In genomic region chr9:19371942-19372341, GRCh38 we compare ENCODE assay signal across 11 cellular contexts. TPM values are rescaled to one million over a fixed set of nuclear protein-coding genes. Genes with fewer than 3 reads are reported as not detected.
DNase-seq lines count a peak whose midpoint lies in the region; ATAC-seq and TF ChIP-seq lines count a peak whose summit lies in the region.
"Had no signal": no experiment of that assay in that cellular context is flagged by ENCODE, and none has a peak within 500 bp of the region (broad histone marks: within the 10 kb centered on the region; RNA-seq: fewer than 3 reads in every experiment).

No MANE protein-coding gene starts in this region.

- CTCF ChIA-PET in RWPE1 (lab: Yijun Ruan, JAX) = no interaction called here
- CTCF ChIA-PET in mammary epithelial cell (lab: Charles Lee; ENCODE audit: low non-redundant PET) = no interaction called here

- 64% methylated on average over 5 of the region's 5 CpGs for WGBS in mammary epithelial cell (ENCODE audit: low coverage, missing lambda C conversion rate)

- H3K4me2 ChIP-seq in mammary epithelial cell (ENCODE audit: insufficient read depth, low read depth, low read length) = no peak overlapping the region

- H3K4me3 ChIP-seq in AG10803 (ENCODE audit: low read length) (no peak overlapping the region), fibroblast of pulmonary artery (replicated peaks; ENCODE audit: low read depth, low read length) (no peak overlapping the region), mammary epithelial cell (replicated peaks in 1 of 3; ENCODE audit: insufficient read depth in 1 of 3, low read depth in 2 of 3, low read length in 3 of 3) (no peak overlapping the region)

- H3K4me1 ChIP-seq in mammary epithelial cell (ENCODE audit: insufficient read depth, low read length) = no peaks in the 10 kb centered on the region

- peaks cover 2% of the 10 kb centered on the region for H4K20me1 ChIP-seq in mammary epithelial cell (ENCODE audit: insufficient read depth, low read length)

- H3K9ac ChIP-seq in mammary epithelial cell (ENCODE audit: insufficient read depth, low read length) = no peak overlapping the region

- intact Hi-C loops in mammary epithelial cell (cut with micrococcal nuclease) = loop anchor here (5.0 to 10.0 kb wide), 2 partner anchors 137 to 325 kb away; partner anchors contain the start of genes DENND4C and RRAGA

- H3K27ac ChIP-seq in RWPE1 (no peak overlapping the region), mammary epithelial cell (ENCODE audit: insufficient read depth, low read depth, low read length) (no peak overlapping the region)

- no peak overlapping the region for H2AFZ ChIP-seq in mammary epithelial cell (ENCODE audit: low read depth, low read length)

- no peaks in the 10 kb centered on the region for H3K27me3 ChIP-seq in mammary epithelial cell (ENCODE audit: insufficient read depth, low read length)

- in situ Hi-C loops in mammary epithelial cell (cut with MboI; ENCODE audit: low sequenced_read_pairs in 2 of 2) = loop anchor here in 1 of 2 donors (25.0 kb wide), 1 partner anchor 310 kb away; no protein-coding TSS in a partner anchor

- DNase-seq in AG10803 (ENCODE audit: low read depth) = no peak
- DNase-seq in HT-29 (ENCODE audit: low spot score) = peak; percentile 26
- DNase-seq in RWPE1 (ENCODE audit: low spot score) = peak; percentile 13
- no peak for DNase-seq in fibroblast of pulmonary artery (ENCODE audit: low read depth)
- no peak for DNase-seq in mammary epithelial cell
- DNase-seq in DMS153 treated with DMSO at 0.1 percent for 48 hours (lab: John Stamatoyannopoulos, UW; ENCODE audit: unreplicated experiment) = no peak
- DNase-seq: immature natural killer cell; NCI-H1105; stimulated activated CD4-positive, alpha-beta T cell treated with anti-CD3 and anti-CD28 coated beads, Interleukin-12 subunit alpha, Interleukin-12 subunit beta, amount 100 ng/mL, for 4 hours had no signal

- POLR2A ChIA-PET in RWPE1 (lab: Yijun Ruan, JAX; ENCODE audit: low non-redundant PET) = no interaction called here

- peaks cover 2% of the 10 kb centered on the region for H3K79me2 ChIP-seq in mammary epithelial cell (ENCODE audit: insufficient read depth, low read length)

- no TSS peak for BruUV-seq in mammary epithelial cell (replicated peaks; lab: Mats Ljungman, UMichigan)

- dilution Hi-C loops in mammary epithelial cell (cut with HindIII; ENCODE audit: low sequenced_read_pairs) = loop anchor here (10.0 kb wide), 1 partner anchor 63 kb away; no protein-coding TSS in a partner anchor

- ATAC-seq in GM19351 (IDR thresholded peaks at IDR 0.05; ENCODE audit: unreplicated experiment) = no peak
- ATAC-seq in HG03457 (IDR thresholded peaks at IDR 0.05; ENCODE audit: unreplicated experiment) = no peak

- H3K9me3 ChIP-seq in mammary epithelial cell (replicated peaks; ENCODE audit: insufficient read depth, low read length) = no peaks in the 10 kb centered on the region

- H3K36me3 ChIP-seq in mammary epithelial cell (ENCODE audit: insufficient read depth, low read length) = peaks cover 30% of the 10 kb centered on the region

- TF ChIP-seq CTCF in AG10803 (conservative IDR thresholded peaks at IDR 0.05; ENCODE audit: low read length) (peak; percentile 10; the same call in 1 of the 2 replicates), RWPE1 (conservative IDR thresholded peaks at IDR 0.05; ENCODE audit: low read depth) (peak; percentile 41; the same call in 1 of the 2 replicates), fibroblast of pulmonary artery (IDR thresholded peaks at IDR 0.05; ENCODE audit: low read length, missing control alignments) (peak; percentile 3), mammary epithelial cell (conservative IDR thresholded peaks at IDR 0.05 in 1 of 2, IDR thresholded peaks at IDR 0.05 in 1 of 2; ENCODE audit: extremely low read depth in 1 of 2, insufficient read depth in 1 of 2, low read depth in 1 of 2, low read length in 2 of 2) (no peak)

RNA-seq across cellular contexts. Expression of gene RPS6, which starts 8.1 kb away (rescaled TPM):
- 1,425 and 1,723 TPM in 2 replicates for total RNA-seq in HT-29 (2014; rRNA removed; shearing (Covaris generic))
- total RNA-seq in mammary epithelial cell = 1,000 to 10,000 TPM in 1 of 2 donors, 100 to 1,000 TPM in 1; 785 to 2,038 TPM
- polyA plus RNA-seq in mammary epithelial cell = 1,908 TPM
- polyA minus RNA-seq in mammary epithelial cell = 932 TPM

RNA-seq across cellular contexts. Expression of gene ACER2, which starts 36.9 kb away (rescaled TPM):
- 1.9 and 3.0 TPM in 2 replicates for total RNA-seq in HT-29 (2014; rRNA removed; shearing (Covaris generic))
- total RNA-seq in mammary epithelial cell = 10 to 100 TPM in 1 of 2 donors, 1 to 10 TPM in 1; 9.1 to 38.3 TPM
- polyA plus RNA-seq in mammary epithelial cell = 11.8 TPM
- 34.2 TPM for polyA minus RNA-seq in mammary epithelial cell

Comparison
In these comparisons a context has a peak if more than half of its experiments do, and no peak if none do; other contexts are left out.
1. DNase-seq: peak in HT-29 (single experiment) and RWPE1 (single experiment); none in AG10803 (single experiment), fibroblast of pulmonary artery (single experiment), mammary epithelial cell (single experiment) and DMS153 treated with DMSO at 0.1 percent for 48 hours (single experiment).
2. CTCF ChIP-seq: peak in AG10803 (single experiment), RWPE1 (single experiment) and fibroblast of pulmonary artery (single experiment); none in mammary epithelial cell (0 of 2).